In the genomic region with DNA sequence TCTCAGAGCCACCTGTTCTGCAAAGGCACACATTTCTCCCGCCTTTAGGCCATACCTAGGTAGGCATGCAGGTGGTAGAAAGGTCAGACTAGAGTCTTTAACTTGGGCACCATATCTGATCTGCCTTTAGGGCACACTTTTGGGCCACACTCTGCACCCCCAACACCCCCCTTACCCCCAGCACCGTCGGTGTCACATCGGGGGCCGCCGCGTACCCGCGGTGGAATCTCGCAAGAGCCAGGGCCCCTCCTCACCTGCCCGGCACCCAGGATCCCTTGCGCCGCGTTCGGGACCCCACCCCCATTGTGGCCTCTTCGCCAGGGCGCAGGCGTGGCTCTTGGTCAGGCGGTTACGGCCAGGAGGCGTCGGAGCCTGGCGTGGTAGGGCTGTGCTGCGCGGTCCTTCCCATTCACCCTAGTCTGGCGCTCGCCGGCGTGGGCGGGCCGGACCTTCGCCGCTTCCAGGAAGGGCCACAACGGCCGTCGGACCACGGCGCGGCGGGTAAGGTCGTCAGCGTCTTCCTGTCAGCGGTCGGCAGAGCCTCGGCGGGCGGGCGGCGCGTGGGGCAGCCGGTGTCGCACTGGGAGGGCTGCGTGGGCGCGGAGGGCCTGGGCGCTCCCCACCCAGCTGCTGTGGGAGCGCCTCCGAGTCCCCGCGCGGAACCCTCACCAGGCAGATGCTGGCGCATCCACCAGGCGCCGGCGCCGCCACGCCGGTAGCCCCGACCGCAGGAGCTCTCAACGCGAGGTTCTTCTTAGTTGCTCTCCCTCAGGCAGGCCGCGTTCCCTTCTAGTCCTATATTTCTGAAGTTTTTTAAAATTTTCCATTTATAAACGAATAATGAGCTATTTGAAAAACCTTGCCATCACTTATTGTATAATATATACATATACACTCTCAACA, we compare ENCODE assay signal across 1 cellular context.
TF ChIP-seq lines count a peak whose summit lies in the region.

TSS of gene DNAH14 (plus strand) at position 341 of the 903 bp plus-strand sequence. CDS start 23,028 bp downstream, outside the sequence.

TF ChIP-seq in HEK293, 187 proteins besides CTCF, POLR2A, EP300 and RAD21 (continued from another document and continues in another):
- TF ChIP-seq ZNF830 (tag by site-specific recombination; IDR thresholded peaks at IDR 0.05; ENCODE audit: low read depth) (no peak), ZNF132 (tag by site-specific recombination; IDR thresholded peaks at IDR 0.05; ENCODE audit: borderline replicate concordance) (no peak), ZNF184 (tag by site-specific recombination; IDR thresholded peaks at IDR 0.05) (no peak; the same call in 1 of the 2 replicates), TCF7L2 (IDR thresholded peaks at IDR 0.05; ENCODE audit: borderline replicate concordance, low read depth, low read length) (no peak), ZNF354C (tag by site-specific recombination; IDR thresholded peaks at IDR 0.05; ENCODE audit: borderline replicate concordance, low read depth) (no peak), TSHZ1 (tag by site-specific recombination; IDR thresholded peaks at IDR 0.05; ENCODE audit: borderline replicate concordance) (peak; percentile 43; the same call in 1 of the 2 replicates), ZBTB8A (tag by site-specific recombination; IDR thresholded peaks at IDR 0.05) (peak; percentile 98), ZNF16 (tag by site-specific recombination; IDR thresholded peaks at IDR 0.05; ENCODE audit: low read depth) (no peak), ZNF37A (tag by site-specific recombination; IDR thresholded peaks at IDR 0.05) (no peak), BCL11B (tag by site-specific recombination; IDR thresholded peaks at IDR 0.05; ENCODE audit: low read depth) (peak; percentile 89; the same call in 1 of the 2 replicates), SALL2 (tag by site-specific recombination; IDR thresholded peaks at IDR 0.05; ENCODE audit: borderline replicate concordance) (no peak), WT1 (tag by site-specific recombination; IDR thresholded peaks at IDR 0.05) (peak; percentile 56; the same call in 1 of the 2 replicates), ZNF302 (tag by site-specific recombination; IDR thresholded peaks at IDR 0.05; ENCODE audit: low read depth) (0 out of 2 replicates have a peak, but pooled peaks have one; percentile 13), ZNF146 (tag by site-specific recombination; IDR thresholded peaks at IDR 0.05) (peak; percentile 25), ZNF549 (tag by site-specific recombination; IDR thresholded peaks at IDR 0.05) (peak; percentile 44; the same call in 1 of the 2 replicates), ZNF664 (tag by site-specific recombination; IDR thresholded peaks at IDR 0.05) (no peak), SP3 (tag by site-specific recombination; IDR thresholded peaks at IDR 0.05) (peak; percentile 84), ZNF473 (tag by site-specific recombination; IDR thresholded peaks at IDR 0.05) (no peak), ZNF544 (tag by site-specific recombination; IDR thresholded peaks at IDR 0.05) (no peak), ZFP41 (tag by site-specific recombination; IDR thresholded peaks at IDR 0.05; ENCODE audit: borderline replicate concordance) (no peak), BCL6B (tag by site-specific recombination; IDR thresholded peaks at IDR 0.05) (no peak), KLF17 (tag by site-specific recombination; IDR thresholded peaks at IDR 0.05) (peak; percentile 66; the same call in 1 of the 2 replicates), ZNF341 (tag by site-specific recombination; IDR thresholded peaks at IDR 0.05; ENCODE audit: low read depth) (peak; percentile 87), ZNF530 (tag by site-specific recombination; IDR thresholded peaks at IDR 0.05; ENCODE audit: low read depth) (no peak)
- TF ChIP-seq, protein P1, sequence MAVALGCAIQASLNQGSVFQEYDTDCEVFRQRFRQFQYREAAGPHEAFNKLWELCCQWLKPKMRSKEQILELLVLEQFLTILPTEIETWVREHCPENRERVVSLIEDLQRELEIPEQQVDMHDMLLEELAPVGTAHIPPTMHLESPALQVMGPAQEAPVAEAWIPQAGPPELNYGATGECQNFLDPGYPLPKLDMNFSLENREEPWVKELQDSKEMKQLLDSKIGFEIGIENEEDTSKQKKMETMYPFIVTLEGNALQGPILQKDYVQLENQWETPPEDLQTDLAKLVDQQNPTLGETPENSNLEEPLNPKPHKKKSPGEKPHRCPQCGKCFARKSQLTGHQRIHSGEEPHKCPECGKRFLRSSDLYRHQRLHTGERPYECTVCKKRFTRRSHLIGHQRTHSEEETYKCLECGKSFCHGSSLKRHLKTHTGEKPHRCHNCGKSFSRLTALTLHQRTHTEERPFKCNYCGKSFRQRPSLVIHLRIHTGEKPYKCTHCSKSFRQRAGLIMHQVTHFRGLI (tag by site-specific recombination; IDR thresholded peaks at IDR 0.05): peak; percentile 99
- TF ChIP-seq, protein P2, sequence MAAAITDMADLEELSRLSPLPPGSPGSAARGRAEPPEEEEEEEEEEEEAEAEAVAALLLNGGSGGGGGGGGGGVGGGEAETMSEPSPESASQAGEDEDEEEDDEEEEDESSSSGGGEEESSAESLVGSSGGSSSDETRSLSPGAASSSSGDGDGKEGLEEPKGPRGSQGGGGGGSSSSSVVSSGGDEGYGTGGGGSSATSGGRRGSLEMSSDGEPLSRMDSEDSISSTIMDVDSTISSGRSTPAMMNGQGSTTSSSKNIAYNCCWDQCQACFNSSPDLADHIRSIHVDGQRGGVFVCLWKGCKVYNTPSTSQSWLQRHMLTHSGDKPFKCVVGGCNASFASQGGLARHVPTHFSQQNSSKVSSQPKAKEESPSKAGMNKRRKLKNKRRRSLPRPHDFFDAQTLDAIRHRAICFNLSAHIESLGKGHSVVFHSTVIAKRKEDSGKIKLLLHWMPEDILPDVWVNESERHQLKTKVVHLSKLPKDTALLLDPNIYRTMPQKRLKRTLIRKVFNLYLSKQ (tag by site-specific recombination; IDR thresholded peaks at IDR 0.05; ENCODE audit: borderline replicate concordance): no peak
- TF ChIP-seq, protein P3, sequence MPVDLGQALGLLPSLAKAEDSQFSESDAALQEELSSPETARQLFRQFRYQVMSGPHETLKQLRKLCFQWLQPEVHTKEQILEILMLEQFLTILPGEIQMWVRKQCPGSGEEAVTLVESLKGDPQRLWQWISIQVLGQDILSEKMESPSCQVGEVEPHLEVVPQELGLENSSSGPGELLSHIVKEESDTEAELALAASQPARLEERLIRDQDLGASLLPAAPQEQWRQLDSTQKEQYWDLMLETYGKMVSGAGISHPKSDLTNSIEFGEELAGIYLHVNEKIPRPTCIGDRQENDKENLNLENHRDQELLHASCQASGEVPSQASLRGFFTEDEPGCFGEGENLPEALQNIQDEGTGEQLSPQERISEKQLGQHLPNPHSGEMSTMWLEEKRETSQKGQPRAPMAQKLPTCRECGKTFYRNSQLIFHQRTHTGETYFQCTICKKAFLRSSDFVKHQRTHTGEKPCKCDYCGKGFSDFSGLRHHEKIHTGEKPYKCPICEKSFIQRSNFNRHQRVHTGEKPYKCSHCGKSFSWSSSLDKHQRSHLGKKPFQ (tag by site-specific recombination; IDR thresholded peaks at IDR 0.05): no peak; the same call in 1 of the 2 replicates
- TF ChIP-seq, protein P4, sequence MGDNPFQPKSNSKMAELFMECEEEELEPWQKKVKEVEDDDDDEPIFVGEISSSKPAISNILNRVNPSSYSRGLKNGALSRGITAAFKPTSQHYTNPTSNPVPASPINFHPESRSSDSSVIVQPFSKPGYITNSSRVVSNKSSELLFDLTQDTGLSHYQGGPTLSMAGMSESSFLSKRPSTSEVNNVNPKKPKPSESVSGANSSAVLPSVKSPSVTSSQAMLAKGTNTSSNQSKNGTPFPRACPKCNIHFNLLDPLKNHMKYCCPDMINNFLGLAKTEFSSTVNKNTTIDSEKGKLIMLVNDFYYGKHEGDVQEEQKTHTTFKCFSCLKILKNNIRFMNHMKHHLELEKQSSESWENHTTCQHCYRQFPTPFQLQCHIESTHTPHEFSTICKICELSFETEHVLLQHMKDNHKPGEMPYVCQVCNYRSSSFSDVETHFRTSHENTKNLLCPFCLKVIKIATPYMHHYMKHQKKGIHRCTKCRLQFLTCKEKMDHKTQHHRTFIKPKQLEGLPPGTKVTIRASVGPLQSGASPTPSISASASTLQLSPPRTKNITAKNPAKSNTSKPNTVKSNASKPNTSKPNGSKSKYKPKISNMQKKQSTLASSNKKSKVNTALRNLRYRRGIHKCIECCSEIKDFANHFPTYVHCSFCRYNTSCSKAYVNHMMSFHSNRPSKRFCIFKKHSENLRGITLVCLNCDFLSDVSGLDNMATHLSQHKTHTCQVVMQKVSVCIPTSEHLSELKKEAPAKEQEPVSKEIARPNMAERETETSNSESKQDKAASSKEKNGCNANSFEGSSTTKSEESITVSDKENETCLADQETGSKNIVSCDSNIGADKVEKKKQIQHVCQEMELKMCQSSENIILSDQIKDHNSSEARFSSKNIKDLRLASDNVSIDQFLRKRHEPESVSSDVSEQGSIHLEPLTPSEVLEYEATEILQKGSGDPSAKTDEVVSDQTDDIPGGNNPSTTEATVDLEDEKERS (tag by site-specific recombination; IDR thresholded peaks at IDR 0.05): no peak; the same call in 1 of the 2 replicates
- TF ChIP-seq, protein P5, sequence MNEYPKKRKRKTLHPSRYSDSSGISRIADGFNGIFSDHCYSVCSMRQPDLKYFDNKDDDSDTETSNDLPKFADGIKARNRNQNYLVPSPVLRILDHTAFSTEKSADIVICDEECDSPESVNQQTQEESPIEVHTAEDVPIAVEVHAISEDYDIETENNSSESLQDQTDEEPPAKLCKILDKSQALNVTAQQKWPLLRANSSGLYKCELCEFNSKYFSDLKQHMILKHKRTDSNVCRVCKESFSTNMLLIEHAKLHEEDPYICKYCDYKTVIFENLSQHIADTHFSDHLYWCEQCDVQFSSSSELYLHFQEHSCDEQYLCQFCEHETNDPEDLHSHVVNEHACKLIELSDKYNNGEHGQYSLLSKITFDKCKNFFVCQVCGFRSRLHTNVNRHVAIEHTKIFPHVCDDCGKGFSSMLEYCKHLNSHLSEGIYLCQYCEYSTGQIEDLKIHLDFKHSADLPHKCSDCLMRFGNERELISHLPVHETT (tag by site-specific recombination; IDR thresholded peaks at IDR 0.05): peak; percentile 61
